ENCODE assay signal across 31 cellular contexts in the genomic region with DNA sequence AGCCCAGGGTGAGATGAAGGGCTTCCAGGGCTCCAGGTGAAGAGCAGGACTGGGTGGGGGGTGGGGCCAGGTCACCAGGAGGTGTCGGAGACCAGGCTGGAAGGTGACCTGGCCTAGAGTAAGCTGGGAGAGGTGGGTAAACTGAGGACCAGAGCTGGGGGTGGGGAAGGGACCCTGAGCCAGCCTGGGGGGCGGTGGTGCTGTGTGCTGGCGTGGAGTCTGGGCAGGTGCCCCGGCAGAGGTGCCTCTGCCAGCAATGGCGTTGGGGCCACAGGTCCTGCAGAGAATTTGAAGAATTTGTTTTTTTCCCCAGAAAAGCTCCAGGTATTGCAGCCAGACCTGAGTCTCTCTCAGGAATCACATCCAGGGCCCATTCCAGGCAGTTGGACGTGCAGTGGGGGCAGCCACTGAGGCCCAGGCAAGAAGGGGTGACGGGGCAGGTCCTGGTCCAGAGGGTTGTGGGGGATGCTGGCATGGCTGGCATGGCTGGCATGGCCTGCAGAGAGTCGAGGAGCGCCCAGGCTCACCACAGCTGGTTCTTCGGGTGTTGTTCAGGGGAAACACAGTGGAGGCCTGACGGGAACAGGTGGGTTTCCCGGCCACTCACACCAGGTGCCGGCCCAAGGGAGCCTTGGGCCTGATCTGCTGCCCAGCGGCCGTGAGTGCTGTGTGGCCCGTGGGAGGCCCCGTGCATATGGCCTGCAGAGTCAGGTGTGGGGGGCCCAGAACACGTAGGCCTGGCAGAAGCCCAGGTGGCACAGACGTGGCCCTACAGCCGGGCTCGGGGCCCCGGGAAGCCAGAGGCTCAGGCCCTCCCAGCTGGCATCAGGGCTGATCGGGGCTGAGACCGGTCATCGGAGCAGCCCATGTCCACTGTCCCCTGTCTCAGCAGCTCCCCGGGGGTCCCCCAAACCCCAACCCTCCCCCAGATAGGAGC. TPM values are rescaled to one million over a fixed set of nuclear protein-coding genes. Genes with fewer than 3 reads are reported as not detected.
A peak's percentile ranks its signal among the peaks of the same experiment; 100 is the strongest.
DNase-seq lines count a peak whose midpoint lies in the region; ATAC-seq, FAIRE-seq and TF ChIP-seq lines count a peak whose summit lies in the region.
"Had no signal": no experiment of that assay in that cellular context is flagged by ENCODE, and none has a peak within 500 bp of the region (broad histone marks: within the 10 kb centered on the region; RNA-seq: fewer than 3 reads in every experiment).

No MANE protein-coding gene starts in this region.

- no peak overlapping the region for H3K56ac ChIP-seq in H1 (replicated peaks; ENCODE audit: insufficient read length, low read depth, low read length)

- H3K4ac ChIP-seq in H1 (replicated peaks; ENCODE audit: insufficient read length, low read depth, low read length): no peak overlapping the region

- H2AK5ac ChIP-seq in H1 (ENCODE audit: low read depth, low read length): no peak overlapping the region

- WGBS in H1 (ENCODE audit: extremely low coverage in 1 of 2, insufficient coverage in 1 of 2, insufficient read length in 1 of 2, insufficient replicate concordance in 2 of 2, low coverage in 1 of 2, low lambda C conversion rate in 2 of 2, missing lambda C conversion rate in 1 of 2), 2 experiments: 91% methylated on average over 23 of the region's 26 CpGs; no CpG with 5 or more reads in 1 of the 2 experiments

- H3K23ac ChIP-seq in H1 (ENCODE audit: insufficient read length): no peak overlapping the region

- intact Hi-C loops in Right ventricle myocardium inferior (cut with DNase I): no loop called here
- intact Hi-C loops in lower lobe of right lung (cut with DNase I): no loop called here
- intact Hi-C loops in upper lobe of right lung (cut with DNase I): no loop called here

- H3K23me2 ChIP-seq in H1 (ENCODE audit: low read depth, low read length): no peaks in the 10 kb centered on the region; the same call in 1 of the 2 replicates

- H4K20me1 ChIP-seq in H1 (replicated peaks in 1 of 2; ENCODE audit: control insufficient read depth in 1 of 2, insufficient read depth in 2 of 2, low read length in 2 of 2): peaks cover 0 to 3% of the 10 kb centered on the region in 2 experiments

- TF ChIP-seq POLR2A in H1 (IDR thresholded peaks at IDR 0.05; ENCODE audit: control extremely low read depth in 1 of 2, low read depth in 2 of 2, low read length in 2 of 2): no peak

- H2BK5ac ChIP-seq in H1 (ENCODE audit: low read depth, low read length): no peak overlapping the region

- H4K91ac ChIP-seq in H1 (replicated peaks; ENCODE audit: insufficient read length, low read length): no peak overlapping the region

- H2BK12ac ChIP-seq in H1 (ENCODE audit: low read depth, low read length): no peak overlapping the region

- H4K5ac ChIP-seq in H1 (ENCODE audit: insufficient read length, low read depth, low read length): no peak overlapping the region

- no peak overlapping the region for H3K4me3 ChIP-seq in right atrium auricular region
- no peak overlapping the region for H3K4me3 ChIP-seq in H1 (ENCODE audit: extremely low read depth in 1 of 4, insufficient read depth in 2 of 4, low read depth in 3 of 4, low read length in 4 of 4)
- no peak overlapping the region for H3K4me3 ChIP-seq in lower lobe of right lung
- no peak overlapping the region for H3K4me3 ChIP-seq in upper lobe of right lung
- H3K4me3 ChIP-seq: A549, colonic mucosa, MG63, PC-9, skin epidermis, vagina had no signal

- H3K27me3 ChIP-seq in right atrium auricular region (no peaks in the 10 kb centered on the region), H1 (replicated peaks in 1 of 4; ENCODE audit: control insufficient read depth in 3 of 4, extremely low read depth in 1 of 4, insufficient read depth in 3 of 4, low read length in 3 of 4) (no peaks in the 10 kb centered on the region; a peak in 1 of 7 replicates), lower lobe of right lung (ENCODE audit: low read depth) (peaks cover 20% of the 10 kb centered on the region), upper lobe of right lung (no peaks in the 10 kb centered on the region)
- H3K27me3 ChIP-seq: colonic mucosa, vagina had no signal

- ATAC-seq in Right ventricle myocardium inferior: no peak
- no peak for ATAC-seq in lower lobe of right lung
- ATAC-seq in upper lobe of right lung: no peak
- ATAC-seq in GM18511 (IDR thresholded peaks at IDR 0.05; ENCODE audit: unreplicated experiment): no peak
- ATAC-seq: activated CD8-positive, alpha-beta T cell treated with anti-CD3 and anti-CD28 coated beads for 36 hours had no signal

- no peak overlapping the region for H3K9ac ChIP-seq in H1 (replicated peaks in 1 of 4; ENCODE audit: extremely low read depth in 1 of 4, low read depth in 3 of 4, low read length in 3 of 4)

- no peaks in the 10 kb centered on the region for H3K79me2 ChIP-seq in H1 (ENCODE audit: control insufficient read depth in 1 of 2, insufficient read depth in 2 of 2, low read length in 2 of 2)

- CTCF ChIA-PET in H1 (lab: Charles Lee; ENCODE audit: partially characterized antibody): interaction anchor here (1.1 to 5.0 kb wide), 4 partner anchors 8 to 145 kb away, joined by 3 to 22 read pairs (median 4); no protein-coding TSS in a partner anchor

- TF ChIP-seq EP300 in H1 (IDR thresholded peaks at IDR 0.05; ENCODE audit: borderline replicate concordance in 1 of 2, low read depth in 2 of 2, low read length in 2 of 2): no peak

- FAIRE-seq in H1 (lab: Jason Lieb, UNC): no peak
- FAIRE-seq: A549 had no signal

- H2BK120ac ChIP-seq in H1 (replicated peaks; ENCODE audit: low read depth, low read length): no peak overlapping the region

- H3K4me1 ChIP-seq in right atrium auricular region (peaks cover 0 to 7% of the 10 kb centered on the region in 2 donors), H1 (replicated peaks in 1 of 4; ENCODE audit: control insufficient read depth in 3 of 4, insufficient read depth in 4 of 4, low read length in 3 of 4) (no peaks in the 10 kb centered on the region), lower lobe of right lung (no peaks in the 10 kb centered on the region), upper lobe of right lung (no peaks in the 10 kb centered on the region)
- H3K4me1 ChIP-seq: colonic mucosa, vagina had no signal

- no peak overlapping the region for H3K18ac ChIP-seq in H1 (ENCODE audit: extremely low read depth, low read length)

- H3K14ac ChIP-seq in H1 (ENCODE audit: insufficient read length): no peak overlapping the region

- no peak overlapping the region for H3K4me2 ChIP-seq in H1 (ENCODE audit: insufficient read depth in 1 of 2, low read depth in 2 of 2, low read length in 2 of 2)

- H3K36me3 ChIP-seq in right atrium auricular region (no peaks in the 10 kb centered on the region), H1 (ENCODE audit: control insufficient read depth in 2 of 4, insufficient read depth in 4 of 4, low read length in 3 of 4) (no peaks in the 10 kb centered on the region), lower lobe of right lung (no peaks in the 10 kb centered on the region), upper lobe of right lung (no peaks in the 10 kb centered on the region)
- H3K36me3 ChIP-seq: colonic mucosa, MG63, vagina had no signal

- no peaks in the 10 kb centered on the region for H3K9me3 ChIP-seq in right atrium auricular region
- no peaks in the 10 kb centered on the region for H3K9me3 ChIP-seq in H1 (ENCODE audit: insufficient read depth in 2 of 2, low read depth in 1 of 2, low read length in 1 of 2)
- no peaks in the 10 kb centered on the region for H3K9me3 ChIP-seq in lower lobe of right lung
- no peaks in the 10 kb centered on the region for H3K9me3 ChIP-seq in upper lobe of right lung
- H3K9me3 ChIP-seq: colonic mucosa, vagina had no signal

- H2BK15ac ChIP-seq in H1 (ENCODE audit: low read length): 0 out of 2 replicates have a peak overlapping the region, but pooled peaks have one; percentile 29

- H3K79me1 ChIP-seq in H1 (ENCODE audit: low read depth, low read length): no peaks in the 10 kb centered on the region

- DNase-seq in Right ventricle myocardium inferior (ENCODE audit: missing footprints) (peak; percentile 66), right atrium auricular region (ENCODE audit: low spot score) (no peak), H1 (ENCODE audit: low read depth in 1 of 2, low spot score in 2 of 2) (no peak), lower lobe of right lung (peak; percentile 42), upper lobe of right lung (peak; percentile 55), HT-29 (ENCODE audit: low spot score) (no peak), ureter (ENCODE audit: low spot score) (no peak)
- DNase-seq: activated CD4-positive, CD25-positive, alpha-beta regulatory T cell treated with anti-CD3 and anti-CD28 coated beads, Interleukin-2, amount 50 U/mL, for 72 hours; activated CD8-positive, alpha-beta T cell treated with anti-CD3 and anti-CD28 coated beads for 36 hours; effector CD4-positive, alpha-beta T cell; HCEC 1CT; KG1; MG63; NCI-H1417; NCI-H2029 treated with DMSO at 0.1 percent for 48 hours; NCI-H2227 treated with DMSO at 0.1 percent for 48 hours; SHP77; stimulated activated naive CD4-positive, alpha-beta T cell treated with Interleukin-2 at 50 U/mL for 16 hours had no signal

- no peak overlapping the region for H2AFZ ChIP-seq in H1 (ENCODE audit: low read length)
- H2AFZ ChIP-seq: PC-9 had no signal

- no peak for TF ChIP-seq RAD21 in H1 (IDR thresholded peaks at IDR 0.05 in 1 of 2, conservative IDR thresholded peaks at IDR 0.05 in 1 of 2; ENCODE audit: low read depth in 2 of 2, low read length in 2 of 2)

- H3K27ac ChIP-seq in right atrium auricular region: no peak overlapping the region
- no peak overlapping the region for H3K27ac ChIP-seq in H1 (ENCODE audit: low read depth, low read length)
- no peak overlapping the region for H3K27ac ChIP-seq in lower lobe of right lung
- no peak overlapping the region for H3K27ac ChIP-seq in upper lobe of right lung
- H3K27ac ChIP-seq: colonic mucosa, epithelial cell of prostate, PC-9, skin epidermis, vagina had no signal

- no peak for TF ChIP-seq CTCF in right atrium auricular region (IDR thresholded peaks at IDR 0.05)
- TF ChIP-seq CTCF in H1 (IDR thresholded peaks at IDR 0.05; ENCODE audit: control extremely low read depth in 1 of 3, insufficient read depth in 1 of 3, low read depth in 1 of 3, low read length in 3 of 3): no peak
- no peak for TF ChIP-seq CTCF in lower lobe of right lung (IDR thresholded peaks at IDR 0.05)
- TF ChIP-seq CTCF in upper lobe of right lung (IDR thresholded peaks at IDR 0.05): no peak

- POLR2A ChIA-PET in H1 (lab: Charles Lee; ENCODE audit: partially characterized antibody): interaction anchor here (0.6 to 1.5 kb wide), 3 partner anchors 15 to 140 kb away, joined by 3 read pairs; no protein-coding TSS in a partner anchor

- H4K8ac ChIP-seq in H1 (ENCODE audit: extremely low read depth, insufficient read depth, low read length): no peak overlapping the region

- H2BK20ac ChIP-seq in H1 (ENCODE audit: low read length): no peak overlapping the region

RNA-seq across cellular contexts. Expression of a gene that starts 6.4 kb away (rescaled TPM):
- total RNA-seq in Right ventricle myocardium inferior (not detected), right atrium auricular region (not detected), lower lobe of right lung (0.09 TPM), upper lobe of right lung (not detected), ureter (not detected)
- total RNA-seq in H1 (2021; fragmentation: NEBNext Ultra II Directional; extraction: Animal tissue kit (Norgen Biotek cat#: 25700)): not detected in 2 replicates
- 0.09 TPM in 1 of 2 replicates, not detected in the other for polyA plus RNA-seq in H1 (2011; rRNA removed)
- polyA plus RNA-seq in H1 (2011; cell fraction: cytosol; rRNA removed): not detected
- not detected for polyA plus RNA-seq in H1 (2011; cell fraction: nucleus; rRNA removed)
- 0.24 to 1.1 TPM (median 0.29 TPM) in 4 replicates for polyA plus RNA-seq in H1 (2012, experiment 1 of 2)
- 0.03 TPM for polyA plus RNA-seq in H1 (2012, experiment 2 of 2)
- under 0.01 TPM for polyA plus RNA-seq in H1 (2013, experiment 1 of 2)
- polyA plus RNA-seq in H1 (2013, experiment 2 of 2): not detected
- polyA minus RNA-seq in H1 (2011; rRNA and poly(A)+ RNA removed): not detected in 2 replicates
- not detected for polyA minus RNA-seq in H1 (2011; cell fraction: cytosol; rRNA and poly(A)+ RNA removed)
- not detected for polyA minus RNA-seq in H1 (2011; cell fraction: nucleus; rRNA and poly(A)+ RNA removed)
- total RNA-seq in HT-29 (2014; rRNA removed; shearing (Covaris generic)): 0.08 and 0.31 TPM in 2 replicates
- total RNA-seq: activated CD8-positive, alpha-beta T cell treated with anti-CD3 and anti-CD28 coated beads for 36 hours; activated naive CD4-positive, alpha-beta T cell treated with anti-CD3 and anti-CD28 coated beads, Interleukin-2, amount 50 U/mL, for 72 hours; CD8-positive, alpha-beta memory T cell; Daoy; mesenteric fat pad; pulmonary artery endothelial cell; vagina had no signal
- polyA plus RNA-seq: A549; CD8-positive, alpha-beta memory T cell had no signal

RNA-seq across cellular contexts. Expression of a gene that starts 31.8 kb away (rescaled TPM):
- not detected for total RNA-seq in Right ventricle myocardium inferior
- not detected for total RNA-seq in right atrium auricular region
- not detected in 2 replicates for total RNA-seq in H1 (2021; fragmentation: NEBNext Ultra II Directional; extraction: Animal tissue kit (Norgen Biotek cat#: 25700))
- polyA plus RNA-seq in H1 (2011; rRNA removed): not detected in 2 replicates
- polyA plus RNA-seq in H1 (2011; cell fraction: cytosol; rRNA removed): not detected
- polyA plus RNA-seq in H1 (2011; cell fraction: nucleus; rRNA removed): not detected
- polyA plus RNA-seq in H1 (2012, experiment 1 of 2): 0.01 to 0.04 TPM in 2 of 4 replicates, not detected in the others
- polyA plus RNA-seq in H1 (2012, experiment 2 of 2): not detected
- polyA plus RNA-seq in H1 (2013, experiment 1 of 2): 0.02 TPM
- under 0.01 TPM for polyA plus RNA-seq in H1 (2013, experiment 2 of 2)
- polyA minus RNA-seq in H1 (2011; rRNA and poly(A)+ RNA removed): not detected in 2 replicates
- polyA minus RNA-seq in H1 (2011; cell fraction: cytosol; rRNA and poly(A)+ RNA removed): not detected
- polyA minus RNA-seq in H1 (2011; cell fraction: nucleus; rRNA and poly(A)+ RNA removed): not detected
- not detected for total RNA-seq in lower lobe of right lung
- not detected for total RNA-seq in upper lobe of right lung
- 6.9 and 9.1 TPM in 2 replicates for total RNA-seq in HT-29 (2014; rRNA removed; shearing (Covaris generic))
- 0.39 TPM for total RNA-seq in ureter
- total RNA-seq: activated CD8-positive, alpha-beta T cell treated with anti-CD3 and anti-CD28 coated beads for 36 hours; activated naive CD4-positive, alpha-beta T cell treated with anti-CD3 and anti-CD28 coated beads, Interleukin-2, amount 50 U/mL, for 72 hours; CD8-positive, alpha-beta memory T cell; Daoy; pulmonary artery endothelial cell; temporal lobe; vagina had no signal
- polyA plus RNA-seq: CD8-positive, alpha-beta memory T cell had no signal

Comparison
In these comparisons a context has a peak if more than half of its experiments do, and no peak if none do; other contexts are left out.
1. DNase-seq: peak in Right ventricle myocardium inferior (single experiment), lower lobe of right lung (single experiment) and upper lobe of right lung (single experiment); none in right atrium auricular region (single experiment), H1 (0 of 2), HT-29 (single experiment) and ureter (single experiment).